10 cellular contexts compared by ENCODE assay signal in genomic region chr2:120539937-120540718, GRCh38.
DNase-seq lines count a peak whose midpoint lies in the region; ATAC-seq and TF ChIP-seq lines count a peak whose summit lies in the region.
"Had no signal": no experiment of that assay in that cellular context is flagged by ENCODE, and none has a peak within 500 bp of the region (broad histone marks: within the 10 kb centered on the region; RNA-seq: fewer than 3 reads in every experiment).

No MANE protein-coding gene starts in this region.

- H3K4me1 ChIP-seq in esophagus squamous epithelium (peaks cover 6 to 20% (median 19%) of the 10 kb centered on the region in 3 donors), testis (no peaks in the 10 kb centered on the region)

- H3K9me3 ChIP-seq in esophagus squamous epithelium, result no peaks in the 10 kb centered on the region
- no peaks in the 10 kb centered on the region for H3K9me3 ChIP-seq in testis

- peaks cover 0 to 4% (median 0%) of the 10 kb centered on the region in 4 donors for H3K27me3 ChIP-seq in esophagus squamous epithelium
- no peaks in the 10 kb centered on the region for H3K27me3 ChIP-seq in testis

- WGBS in esophagus squamous epithelium, 2 donors, result 51 to 55% methylated on average over 7 to 8 of the region's 17 CpGs
- 84 to 87% methylated on average over 17 of the region's 17 CpGs for WGBS in testis, 2 donors

- no peak overlapping the region for H3K4me3 ChIP-seq in esophagus squamous epithelium
- no peak overlapping the region for H3K4me3 ChIP-seq in testis

- no peak for TF ChIP-seq POLR2A in esophagus squamous epithelium (IDR thresholded peaks at IDR 0.05)
- no peak for TF ChIP-seq POLR2A in testis (IDR thresholded peaks at IDR 0.05)

- CTCF ChIA-PET in Calu3 (lab: Charles Lee), result interaction anchor here (1.9 kb wide), 1 partner anchor 13 kb away, joined by 6 read pairs; no protein-coding TSS in a partner anchor

- H3K27me3 Mint-ChIP-seq in Calu3 (ENCODE audit: unreplicated experiment), result peaks cover 75% of the 10 kb centered on the region

- no peaks in the 10 kb centered on the region for H3K36me3 Mint-ChIP-seq in Calu3 (ENCODE audit: insufficient read depth, unreplicated experiment)

- TF ChIP-seq CTCF in Calu3 (IDR thresholded peaks at IDR 0.05; ENCODE audit: unreplicated experiment) (no peak), esophagus squamous epithelium (IDR thresholded peaks at IDR 0.05) (no peak), testis (IDR thresholded peaks at IDR 0.05) (no peak)

- BruUV-seq in Calu3 (replicated peaks; lab: Mats Ljungman, UMichigan), result no TSS peak

- no peaks in the 10 kb centered on the region for H3K36me3 ChIP-seq in esophagus squamous epithelium
- H3K36me3 ChIP-seq in testis (ENCODE audit: low read depth, missing control alignments), result no peaks in the 10 kb centered on the region

- DNase-seq in Calu3, result peak; percentile 50
- DNase-seq in NCI-H526 (lab: John Stamatoyannopoulos, UW), result peak; percentile 6 to 48
- DNase-seq in esophagus squamous epithelium (lab: John Stamatoyannopoulos, UW), result no peak
- peak; percentile 76 for DNase-seq in non-pigmented ciliary epithelial cell (ENCODE audit: low read depth)
- no peak for DNase-seq in NCI-H128 (lab: John Stamatoyannopoulos, UW; ENCODE audit: unreplicated experiment)
- DNase-seq in testis, result no peak
- DNase-seq: Karpas-422, substantia nigra had no signal

- ATAC-seq in HG02588 (IDR thresholded peaks at IDR 0.05; ENCODE audit: unreplicated experiment), result no peak
- no peak for ATAC-seq in HG03342 (IDR thresholded peaks at IDR 0.05; ENCODE audit: unreplicated experiment)

- intact Hi-C loops in Calu3 (cut with micrococcal nuclease; ENCODE audit: unreplicated experiment), result loop anchor here (2.0 kb wide), 1 partner anchor 19 kb away; no protein-coding TSS in a partner anchor
- intact Hi-C loops in esophagus squamous epithelium (cut with DNase I), result no loop called here
- intact Hi-C loops in testis (cut with DNase I; ENCODE audit: low total_unique reads), result no loop called here

- no peak overlapping the region for H3K4me3 Mint-ChIP-seq in Calu3 (ENCODE audit: low read depth, unreplicated experiment)

- no peak overlapping the region for H3K27ac Mint-ChIP-seq in Calu3 (ENCODE audit: unreplicated experiment)

- no peaks in the 10 kb centered on the region for H3K9me3 Mint-ChIP-seq in Calu3 (ENCODE audit: low read depth, unreplicated experiment)

- peaks cover 10% of the 10 kb centered on the region for H3K4me1 Mint-ChIP-seq in Calu3 (ENCODE audit: low read depth, unreplicated experiment)

- H3K27ac ChIP-seq in esophagus squamous epithelium, result peak overlapping the region in 3 of 4 donors; percentile 34 to 47 (median 39)
- H3K27ac ChIP-seq in testis, result no peak overlapping the region

Comparison
In these comparisons a context has a peak if more than half of its experiments do, and no peak if none do; other contexts are left out.
1. DNase-seq: peak in Calu3 (single experiment), NCI-H526 (2 of 2) and non-pigmented ciliary epithelial cell (single experiment); none in esophagus squamous epithelium (single experiment), NCI-H128 (single experiment) and testis (single experiment).
2. H3K27ac ChIP-seq: peak in esophagus squamous epithelium (3 of 4); none in testis (0 of 2).